4 cellular contexts compared by ENCODE assay signal in the genomic region with DNA sequence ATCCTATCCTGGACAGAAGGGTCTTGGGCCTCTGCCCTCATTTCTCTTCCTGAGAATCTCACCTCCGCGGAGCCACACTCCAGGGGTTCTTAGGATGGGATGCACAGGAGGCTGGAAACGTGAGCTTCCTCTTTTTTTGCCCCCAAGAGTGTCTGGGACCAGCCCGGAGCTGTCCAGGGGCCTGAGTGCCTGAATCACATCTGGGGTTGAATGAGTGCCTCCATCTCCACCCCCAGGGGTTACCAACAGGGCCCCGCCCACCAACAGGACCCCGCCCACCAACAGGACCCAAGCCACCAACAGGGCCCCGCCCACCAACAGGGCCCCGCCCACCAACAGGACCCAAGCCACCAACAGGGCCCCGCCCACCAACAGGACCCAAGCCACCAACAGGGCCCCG. TPM values are rescaled to one million over a fixed set of nuclear protein-coding genes. Genes with fewer than 3 reads are reported as not detected.
"Had no signal": no experiment of that assay in that cellular context is flagged by ENCODE, and none has a peak within 500 bp of the region (broad histone marks: within the 10 kb centered on the region; RNA-seq: fewer than 3 reads in every experiment).

No MANE protein-coding gene starts in this region.

RNA-seq across cellular contexts. Expression of a gene that starts 48.8 kb away (rescaled TPM):
- total RNA-seq: activated naive CD4-positive, alpha-beta T cell treated with anti-CD3 and anti-CD28 coated beads for 36 hours; LHCN-M2; M059J; T-helper 17 cell had no signal
